ENCODE assay signal across 25 cellular contexts in genomic region chr21:19197950-19198349, GRCh38.
"Had no signal": no experiment of that assay in that cellular context is flagged by ENCODE, and none has a peak within 500 bp of the region (broad histone marks: within the 10 kb centered on the region; RNA-seq: fewer than 3 reads in every experiment).

No MANE protein-coding gene starts in this region.

- H3K36me3 ChIP-seq: adrenal gland had no signal

- DNase-seq: activated CD4-positive, alpha-beta T cell treated with anti-CD3 and anti-CD28 coated beads for 4 hours; activated CD4-positive, alpha-beta T cell treated with anti-CD3 and anti-CD28 coated beads, Interleukin-2, amount 50 U/mL, for 4 hours; activated CD8-positive, alpha-beta memory T cell treated with anti-CD3 and anti-CD28 coated beads, Interleukin-2, amount 50 U/mL, for 48 hours; activated CD8-positive, alpha-beta T cell treated with anti-CD3 and anti-CD28 coated beads, Interleukin-2, amount 10 ng/mL, durations not matched to agents 7 days and 5 days; activated naive CD4-positive, alpha-beta T cell treated with anti-CD3 and anti-CD28 coated beads, Interleukin-2, amount 50 U/mL, for 16 hours; activated naive CD8-positive, alpha-beta T cell treated with anti-CD3 and anti-CD28 coated beads, Interleukin-2, amount 10 ng/mL, durations not matched to agents 7 days and 5 days; activated T-cell treated with anti-CD3 and anti-CD28 coated beads, Interleukin-2, amount 50 U/mL, for 1 hour; adrenal gland; anterior cingulate cortex; NCI-H1092; NCI-H1417 treated with DMSO at 0.1 percent for 48 hours; NCI-H1694 treated with DMSO at 0.1 percent for 48 hours; NCI-H2029 treated with DMSO at 0.1 percent for 48 hours; NCI-H345; NCI-H510A; NCI-H526 treated with DMSO at 0.1 percent for 48 hours; NCI-H82; Right ventricle myocardium superior; T-helper 17 cell; T1000 had no signal

- H3K4me3 ChIP-seq: adrenal gland, SJSA1 had no signal

- ATAC-seq: activated CD4-positive, CD25-positive, alpha-beta regulatory T cell treated with anti-CD3 and anti-CD28 coated beads, Interleukin-2, amount 50 U/mL, for 24 hours; activated CD8-positive, alpha-beta T cell treated with anti-CD3 and anti-CD28 coated beads, Interleukin-2, amount 10 ng/mL, durations not matched to agents 7 days and 5 days; Panc1; T-helper 17 cell had no signal

- H3K4me2 ChIP-seq: KMS-11 had no signal

- H3K9me3 ChIP-seq: adrenal gland, SJSA1 had no signal

- H3K9ac ChIP-seq: KMS-11 had no signal

- H3K27me3 ChIP-seq: adrenal gland, SJSA1 had no signal

- H3K27ac ChIP-seq: adrenal gland, KMS-11, RWPE1, SJSA1 had no signal

- H3K4me1 ChIP-seq: adrenal gland, SJSA1 had no signal
